ENCODE assay signal across 9 cellular contexts in the genomic region with DNA sequence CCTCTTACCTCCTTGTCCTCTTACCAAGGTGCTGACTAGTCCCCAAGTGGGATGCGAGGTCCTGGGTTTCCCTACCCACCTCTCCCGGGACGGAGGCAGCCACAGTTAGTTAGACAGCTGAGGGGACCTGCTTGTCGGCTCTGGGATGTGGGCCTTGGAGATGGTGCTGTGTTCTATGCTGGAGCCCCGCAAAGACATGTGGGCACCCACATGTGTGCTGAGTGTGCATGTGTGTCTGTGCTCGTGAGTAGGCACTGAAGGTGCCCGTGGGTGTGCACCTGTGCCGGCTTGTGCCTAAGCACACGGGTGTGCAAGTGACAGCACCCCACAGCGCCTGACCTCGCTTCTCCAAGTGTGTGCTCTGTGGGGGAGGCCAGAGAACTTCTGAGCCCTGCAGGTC.
DNase-seq lines count a peak whose midpoint lies in the region; ATAC-seq and TF ChIP-seq lines count a peak whose summit lies in the region.
"Had no signal": no experiment of that assay in that cellular context is flagged by ENCODE, and none has a peak within 500 bp of the region (broad histone marks: within the 10 kb centered on the region; RNA-seq: fewer than 3 reads in every experiment).

No MANE protein-coding gene starts in this region.

- peak overlapping the region; percentile 55 for H3K4me3 Mint-ChIP-seq in Caco-2 (ENCODE audit: unreplicated experiment)

- H3K4me1 Mint-ChIP-seq in Caco-2 (ENCODE audit: low read depth, unreplicated experiment) = no peaks in the 10 kb centered on the region

- no peaks in the 10 kb centered on the region for H3K9me3 Mint-ChIP-seq in Caco-2 (ENCODE audit: unreplicated experiment)

- WGBS in sigmoid colon, 2 donors = 46 to 73% methylated on average over 11 of the region's 11 CpGs

- BruUV-seq in Caco-2 (replicated peaks; lab: Mats Ljungman, UMichigan) = no TSS peak
- no TSS peak for BruUV-seq in PC-3 (replicated peaks; lab: Mats Ljungman, UMichigan)

- no peak overlapping the region for H3K27ac ChIP-seq in PC-3 (ENCODE audit: low read length)
- H3K27ac ChIP-seq in sigmoid colon = no peak overlapping the region

- H3K4me2 ChIP-seq in PC-3 (ENCODE audit: low read length) = peak overlapping the region; percentile 72

- H3K9me2 ChIP-seq in PC-3 (replicated peaks; ENCODE audit: low read length) = no peaks in the 10 kb centered on the region

- POLR2A ChIA-PET in Caco-2 (lab: Charles Lee) (no interaction called here), PC-3 (lab: Charles Lee; ENCODE audit: unreplicated experiment) (no interaction called here)

- no peaks in the 10 kb centered on the region for H3F3A ChIP-seq in PC-3 (ENCODE audit: low read length, unreplicated experiment)

- H3K36me3 ChIP-seq in Caco-2 (ENCODE audit: control insufficient read depth, insufficient read depth, low read length) (no peaks in the 10 kb centered on the region), PC-3 (ENCODE audit: low read depth, low read length) (no peaks in the 10 kb centered on the region), sigmoid colon (no peaks in the 10 kb centered on the region)

- intact Hi-C loops in Caco-2 (cut with micrococcal nuclease; ENCODE audit: unreplicated experiment) = no loop called here
- intact Hi-C loops in PC-3 (cut with micrococcal nuclease) = no loop called here
- intact Hi-C loops in sigmoid colon (cut with DNase I) = loop anchor here (5.0 kb wide), 1 partner anchor 63 kb away; a partner anchor contains a TSS

- H3K4me3 ChIP-seq in Caco-2 (ENCODE audit: low read depth, low read length) (peak overlapping the region; percentile 46), PC-3 (ENCODE audit: low read length) (peak overlapping the region; percentile 57), foreskin fibroblast (ENCODE audit: low read depth in 1 of 2, low read length in 2 of 2) (peak overlapping the region; percentile 31 to 37), sigmoid colon (peak overlapping the region in 3 of 4 donors; percentile 47 to 55 (median 50))

- DNase-seq in Caco-2 (no peak), PC-3 (no peak), foreskin fibroblast (no peak), sigmoid colon (no peak), NOMO-1 treated with dmso at 0.1 percent for 144 hours (lab: John Stamatoyannopoulos, UW; ENCODE audit: unreplicated experiment) (no peak), left lobe of liver (ENCODE audit: low spot score) (no peak)
- DNase-seq: activated effector memory CD4-positive, alpha-beta T cell treated with Interleukin-2 at 50 U/mL for 16 hours; NCI-H2107 had no signal

- TF ChIP-seq CTCF in Caco-2 (IDR thresholded peaks at IDR 0.05; ENCODE audit: insufficient read depth in 1 of 2, low read depth in 1 of 2, low read length in 1 of 2, severe bottlenecking in 1 of 2, unreplicated experiment in 1 of 2) (no peak), PC-3 (conservative IDR thresholded peaks at IDR 0.05; ENCODE audit: low read depth, low read length) (no peak), foreskin fibroblast (IDR thresholded peaks at IDR 0.05; ENCODE audit: low read depth, low read length) (no peak), sigmoid colon (IDR thresholded peaks at IDR 0.05) (no peak)

- TF ChIP-seq EP300 in sigmoid colon (IDR thresholded peaks at IDR 0.05) = no peak

- H3K27me3 ChIP-seq in Caco-2 (replicated peaks; ENCODE audit: control insufficient read depth, insufficient read depth, low read length) = no peaks in the 10 kb centered on the region; the same call in 1 of the 2 replicates
- no peaks in the 10 kb centered on the region for H3K27me3 ChIP-seq in PC-3 (ENCODE audit: low read length)
- peaks cover 0 to 4% (median 2%) of the 10 kb centered on the region in 3 donors for H3K27me3 ChIP-seq in sigmoid colon

- no peaks in the 10 kb centered on the region for H4K20me1 ChIP-seq in PC-3 (ENCODE audit: low read length)

- ATAC-seq in PC-3 (no peak), GM19395 (IDR thresholded peaks at IDR 0.05; ENCODE audit: unreplicated experiment) (no peak), left lobe of liver (no peak)

- no peaks in the 10 kb centered on the region for H3K27me3 Mint-ChIP-seq in Caco-2 (ENCODE audit: insufficient read depth, unreplicated experiment)

- no peak overlapping the region for H3K9ac ChIP-seq in PC-3 (ENCODE audit: low read length)

- CTCF ChIA-PET in Caco-2 (lab: Charles Lee) (no interaction called here), PC-3 (lab: Charles Lee) (no interaction called here)

- no peak overlapping the region for H2AFZ ChIP-seq in PC-3 (ENCODE audit: low read length)

- no peaks in the 10 kb centered on the region for H3K79me2 ChIP-seq in PC-3 (ENCODE audit: low read length)

- H3K4me1 ChIP-seq in Caco-2 (peaks cover 10% of the 10 kb centered on the region), PC-3 (ENCODE audit: insufficient read depth, low read length) (no peaks in the 10 kb centered on the region; the same call in 1 of the 2 replicates), sigmoid colon (peaks cover 0 to 19% (median 14%) of the 10 kb centered on the region in 4 donors)

- no peak for TF ChIP-seq POLR2A in sigmoid colon (IDR thresholded peaks at IDR 0.05)

- H3K9me3 ChIP-seq in Caco-2 = no peaks in the 10 kb centered on the region
- H3K9me3 ChIP-seq in PC-3 (ENCODE audit: low read length) = no peaks in the 10 kb centered on the region
- no peaks in the 10 kb centered on the region for H3K9me3 ChIP-seq in sigmoid colon

- H3K27ac Mint-ChIP-seq in Caco-2 (ENCODE audit: unreplicated experiment) = no peak overlapping the region

- no peaks in the 10 kb centered on the region for H3K36me3 Mint-ChIP-seq in Caco-2 (ENCODE audit: insufficient read depth, unreplicated experiment)
